Comparison of ENCODE assay signal across 30 cellular contexts in the genomic region with DNA sequence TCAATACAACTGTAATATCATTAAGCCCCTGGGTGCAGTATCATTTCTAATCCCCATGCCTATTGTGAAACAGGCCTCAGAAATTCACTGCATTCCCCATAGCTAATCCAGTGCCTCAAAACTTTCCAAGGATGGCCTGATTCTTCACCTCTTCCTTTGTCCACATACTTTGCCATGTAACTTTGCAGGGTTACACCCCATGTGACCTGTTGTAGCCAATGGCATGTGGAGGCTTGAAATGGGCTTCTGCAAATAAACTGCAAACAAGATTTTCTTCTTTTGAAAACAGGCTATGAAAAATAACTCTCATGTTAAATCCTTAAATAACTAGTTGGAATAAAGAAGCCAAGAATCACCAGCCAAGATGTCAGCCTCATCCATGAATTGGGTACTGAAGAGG. TPM values are rescaled to one million over a fixed set of nuclear protein-coding genes. Genes with fewer than 3 reads are reported as not detected.
"Had no signal": no experiment of that assay in that cellular context is flagged by ENCODE, and none has a peak within 500 bp of the region (broad histone marks: within the 10 kb centered on the region; RNA-seq: fewer than 3 reads in every experiment).

No MANE protein-coding gene starts in this region.

- H3K4me1 ChIP-seq: colonic mucosa, gastrocnemius medialis, left lung, psoas muscle, spleen, suprapubic skin, transverse colon, upper lobe of right lung, uterus had no signal

- H3K4me1 Mint-ChIP-seq: naive thymus-derived CD4-positive, alpha-beta T cell; stimulated activated memory B cell treated with anti-CD40 and anti-IgM and Interleukin-4, amounts not matched to agents 10 μg/mL and 1 μg/mL and 100 μg/mL, for 72 hours had no signal

- H3K9me3 ChIP-seq: colonic mucosa, gastrocnemius medialis, left lung, ovary, psoas muscle, suprapubic skin, transverse colon, upper lobe of right lung, uterus had no signal

- H3K27me3 Mint-ChIP-seq: dendritic cell treated with granulocyte-macrophage colony-stimulating factor and Interleukin-4, amounts not matched to agents 40 ng/mL and 50 ng/mL, for 4 days; naive thymus-derived CD4-positive, alpha-beta T cell; stimulated activated memory B cell treated with anti-CD40 and anti-IgM and Interleukin-4, amounts not matched to agents 10 μg/mL and 1 μg/mL and 100 μg/mL, for 72 hours; stimulated activated naive CD8-positive, alpha-beta T cell treated with anti-CD3 and anti-CD28 coated beads, Interleukin-15, Interleukin-2, amounts not matched to agents 100 ng/mL and 50 ng/mL, for 24 hours had no signal

- H3K36me3 ChIP-seq: colonic mucosa, left lung, ovary, spleen, transverse colon, upper lobe of right lung, uterus had no signal

- ATAC-seq: esophagus mucosa; gastrocnemius medialis; left cardiac atrium; left lung; naive thymus-derived CD4-positive, alpha-beta T cell; psoas muscle; right cardiac atrium; stimulated activated memory B cell treated with anti-CD40 and anti-IgM and Interleukin-4, amounts not matched to agents 10 μg/mL and 1 μg/mL and 100 μg/mL, for 72 hours; upper lobe of right lung had no signal

- FAIRE-seq: islet of Langerhans had no signal

- H3K9me3 Mint-ChIP-seq: stimulated activated memory B cell treated with anti-CD40 and anti-IgM and Interleukin-4, amounts not matched to agents 10 μg/mL and 1 μg/mL and 100 μg/mL, for 72 hours; stimulated activated naive CD8-positive, alpha-beta T cell treated with anti-CD3 and anti-CD28 coated beads, Interleukin-15, Interleukin-2, amounts not matched to agents 100 ng/mL and 50 ng/mL, for 24 hours had no signal

- H3K4me3 Mint-ChIP-seq: dendritic cell treated with granulocyte-macrophage colony-stimulating factor and Interleukin-4, amounts not matched to agents 40 ng/mL and 50 ng/mL, for 4 days; endodermal cell; naive thymus-derived CD4-positive, alpha-beta T cell; nephron; stimulated activated memory B cell treated with anti-CD40 and anti-IgM and Interleukin-4, amounts not matched to agents 10 μg/mL and 1 μg/mL and 100 μg/mL, for 72 hours; stimulated activated naive CD8-positive, alpha-beta T cell treated with anti-CD3 and anti-CD28 coated beads, Interleukin-15, Interleukin-2, amounts not matched to agents 100 ng/mL and 50 ng/mL, for 24 hours had no signal

- H3K36me3 Mint-ChIP-seq: stimulated activated memory B cell treated with anti-CD40 and anti-IgM and Interleukin-4, amounts not matched to agents 10 μg/mL and 1 μg/mL and 100 μg/mL, for 72 hours had no signal

- H3K27ac ChIP-seq: colonic mucosa, epithelial cell of prostate, gastrocnemius medialis, left lung, ovary, psoas muscle, skin epidermis, spleen, suprapubic skin, transverse colon, upper lobe of right lung, uterus had no signal

- DNase-seq: colonic mucosa; effector CD8-positive, alpha-beta T cell; endodermal cell; foreskin fibroblast; gastrocnemius medialis; head of caudate nucleus; left cardiac atrium; left lung; mesendoderm; midbrain; naive thymus-derived CD4-positive, alpha-beta T cell; occipital lobe; ovary; posterior cingulate gyrus; psoas muscle; right cardiac atrium; spleen; stimulated activated CD4-positive, alpha-beta T cell treated with anti-CD3 and anti-CD28 coated beads, Interleukin-4, amount 100 ng/mL, for 4 hours; transverse colon; upper lobe of right lung; uterus had no signal

- H3K27ac Mint-ChIP-seq: dendritic cell treated with granulocyte-macrophage colony-stimulating factor and Interleukin-4, amounts not matched to agents 40 ng/mL and 50 ng/mL, for 4 days; endodermal cell; naive thymus-derived CD4-positive, alpha-beta T cell; nephron; stimulated activated memory B cell treated with anti-CD40 and anti-IgM and Interleukin-4, amounts not matched to agents 10 μg/mL and 1 μg/mL and 100 μg/mL, for 72 hours; stimulated activated naive CD8-positive, alpha-beta T cell treated with anti-CD3 and anti-CD28 coated beads, Interleukin-15, Interleukin-2, amounts not matched to agents 100 ng/mL and 50 ng/mL, for 24 hours had no signal

- H3K27me3 ChIP-seq: colonic mucosa, gastrocnemius medialis, left lung, ovary, spleen, suprapubic skin, transverse colon, upper lobe of right lung, uterus had no signal

- H3K4me3 ChIP-seq: colonic mucosa, gastrocnemius medialis, left lung, ovary, psoas muscle, skin epidermis, spleen, suprapubic skin, transverse colon, upper lobe of right lung, uterus had no signal

RNA-seq across cellular contexts. Expression of gene ABCA10, which starts 35.9 kb away (rescaled TPM):
- total RNA-seq: endodermal cell had no signal
- polyA plus RNA-seq: naive thymus-derived CD4-positive, alpha-beta T cell had no signal

RNA-seq across cellular contexts. Expression of gene ABCA6, which starts 51.1 kb away (rescaled TPM):
- total RNA-seq: endodermal cell had no signal
- polyA plus RNA-seq: naive thymus-derived CD4-positive, alpha-beta T cell had no signal
